Comparison of ENCODE assay signal across 10 cellular contexts in genomic region chr5:89457411-89458329, GRCh38.
DNase-seq lines count a peak whose midpoint lies in the region; ATAC-seq and TF ChIP-seq lines count a peak whose summit lies in the region.
"Had no signal": no experiment of that assay in that cellular context is flagged by ENCODE, and none has a peak within 500 bp of the region (broad histone marks: within the 10 kb centered on the region; RNA-seq: fewer than 3 reads in every experiment).

No MANE protein-coding gene starts in this region.

- peak overlapping the region; percentile 31 to 57 for H3K27ac ChIP-seq in lung (ENCODE audit: low read depth in 1 of 2, low read length in 1 of 2)

- DNase-seq in AG09319 (ENCODE audit: extremely low read depth, low read depth): peak; percentile 27
- peak; percentile 23 for DNase-seq in NCI-H1105 treated with DMSO at 0.1 percent for 48 hours (lab: John Stamatoyannopoulos, UW)
- no peak for DNase-seq in lung (ENCODE audit: low spot score)
- no peak for DNase-seq in activated T-cell treated with anti-CD3 and anti-CD28 coated beads, Interleukin-2, amount 50 U/mL, for 72 hours
- DNase-seq in HK-2 (ENCODE audit: unreplicated experiment): no peak
- DNase-seq: activated T-cell treated with anti-CD3 and anti-CD28 coated beads, Interleukin-2, amount 50 U/mL, for 48 hours; trophoblast cell had no signal

- peak overlapping the region in 4 of 5 experiments; percentile 54 to 81 (median 64) for H3K27ac Mint-ChIP-seq in brain
- H3K27ac Mint-ChIP-seq in activated T-cell treated with anti-CD3 and anti-CD28 coated beads, Interleukin-2, amount 50 U/mL, for 72 hours: no peak overlapping the region

- ATAC-seq in lung (ENCODE audit: insufficient read depth, low FRiP score) (peak; percentile 53), GM21717 (IDR thresholded peaks at IDR 0.05; ENCODE audit: unreplicated experiment) (no peak), HG03139 (IDR thresholded peaks at IDR 0.05; ENCODE audit: unreplicated experiment) (no peak)
- ATAC-seq in activated T-cell treated with anti-CD3 and anti-CD28 coated beads, Interleukin-2, amount 50 U/mL, for 72 hours (replicated peaks in 1 of 2): no peak

- H3K36me3 Mint-ChIP-seq in brain: no peaks in the 10 kb centered on the region
- H3K36me3 Mint-ChIP-seq in activated T-cell treated with anti-CD3 and anti-CD28 coated beads, Interleukin-2, amount 50 U/mL, for 72 hours (ENCODE audit: insufficient read depth in 2 of 2): no peaks in the 10 kb centered on the region

- WGBS in lung, 2 donors: 51 to 54% methylated on average over 6 of the region's 6 CpGs

- TF ChIP-seq CTCF in AG09319 (IDR thresholded peaks at IDR 0.05; ENCODE audit: low read depth, low read length) (no peak), brain (conservative IDR thresholded peaks at IDR 0.05) (no peak), lung (IDR thresholded peaks at IDR 0.05; ENCODE audit: control extremely low read depth, extremely low read depth) (no peak)

- H3K4me1 ChIP-seq in lung (ENCODE audit: control insufficient read depth in 2 of 2, insufficient read depth in 2 of 2, low read length in 2 of 2): peaks cover 2 to 7% of the 10 kb centered on the region in 2 donors

- H3K4me3 Mint-ChIP-seq in brain: peak overlapping the region in 2 of 5 experiments; percentile 7 to 38
- no peak overlapping the region for H3K4me3 Mint-ChIP-seq in activated T-cell treated with anti-CD3 and anti-CD28 coated beads, Interleukin-2, amount 50 U/mL, for 72 hours

- no peaks in the 10 kb centered on the region for H3K27me3 ChIP-seq in lung (ENCODE audit: control insufficient read depth, insufficient read depth)

- H3K9me3 ChIP-seq in lung (ENCODE audit: control insufficient read depth in 2 of 2, insufficient read depth in 1 of 2, low read length in 1 of 2): no peaks in the 10 kb centered on the region

- peaks cover 18% of the 10 kb centered on the region for H3K4me1 Mint-ChIP-seq in brain
- no peaks in the 10 kb centered on the region for H3K4me1 Mint-ChIP-seq in activated T-cell treated with anti-CD3 and anti-CD28 coated beads, Interleukin-2, amount 50 U/mL, for 72 hours (ENCODE audit: low read depth)

- no peak overlapping the region for H3K4me3 ChIP-seq in lung

- H3K27me3 Mint-ChIP-seq in brain: peaks cover 4% of the 10 kb centered on the region
- H3K27me3 Mint-ChIP-seq in activated T-cell treated with anti-CD3 and anti-CD28 coated beads, Interleukin-2, amount 50 U/mL, for 72 hours (ENCODE audit: low read depth): no peaks in the 10 kb centered on the region

- H3K36me3 ChIP-seq in lung (ENCODE audit: control insufficient read depth in 2 of 2, insufficient read depth in 2 of 2, low read length in 2 of 2): no peaks in the 10 kb centered on the region

- H3K9me3 Mint-ChIP-seq in brain: no peaks in the 10 kb centered on the region
- peaks cover 8 to 14% of the 10 kb centered on the region in 2 donors for H3K9me3 Mint-ChIP-seq in activated T-cell treated with anti-CD3 and anti-CD28 coated beads, Interleukin-2, amount 50 U/mL, for 72 hours

Comparison
In these comparisons a context has a peak if more than half of its experiments do, and no peak if none do; other contexts are left out.
1. DNase-seq: peak in AG09319 (single experiment) and NCI-H1105 treated with DMSO at 0.1 percent for 48 hours (single experiment); none in lung (single experiment), activated T-cell treated with anti-CD3 and anti-CD28 coated beads, Interleukin-2, amount 50 U/mL, for 72 hours (0 of 2) and HK-2 (single experiment).